Comparison of ENCODE assay signal across 1 cellular context in the genomic region with DNA sequence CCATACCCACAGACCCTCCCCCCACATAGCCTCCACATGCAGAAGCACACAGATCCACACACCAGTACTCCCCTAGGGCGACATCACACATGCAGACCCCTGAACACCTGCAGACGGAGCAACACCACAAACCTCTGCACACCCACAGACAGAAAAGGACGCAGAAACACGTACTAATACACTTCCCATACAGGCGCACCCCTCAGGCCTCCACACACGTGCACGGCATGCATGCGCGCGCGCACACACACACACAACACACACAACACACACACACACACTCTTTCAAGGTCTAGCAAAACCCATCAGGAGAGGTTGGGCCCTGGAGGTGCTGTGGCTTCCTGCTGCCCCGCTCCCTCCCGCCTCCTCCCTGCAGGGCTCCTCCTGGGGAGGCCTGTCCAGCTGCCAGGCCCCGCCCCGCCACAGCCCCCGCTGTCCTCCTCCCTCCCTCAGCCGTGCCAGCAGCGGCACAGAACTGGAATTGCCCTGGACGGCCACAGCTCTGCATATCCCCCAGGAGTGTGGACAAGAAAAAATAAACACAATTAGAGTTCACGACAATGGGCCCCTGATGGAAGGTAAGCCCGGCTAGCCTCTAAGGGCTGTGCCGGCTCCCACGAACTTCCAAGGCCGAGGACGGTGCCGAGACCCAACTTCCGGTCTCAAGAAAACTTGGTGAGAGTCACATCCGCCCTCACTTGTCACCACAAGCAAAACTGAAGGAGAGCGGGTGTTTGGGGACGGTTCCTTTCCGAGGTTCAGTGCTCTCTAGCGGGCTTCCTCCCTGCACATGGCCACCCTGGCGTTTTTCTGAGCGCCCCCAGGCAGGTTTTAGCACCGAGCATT.
TF ChIP-seq lines count a peak whose summit lies in the region.

No MANE protein-coding gene starts in this region.

TF ChIP-seq in HepG2, 621 proteins besides CTCF, POLR2A, EP300 and RAD21 (continued from another document and continues in another):
- TF ChIP-seq PTBP1 (IDR thresholded peaks at IDR 0.05; ENCODE audit: low read depth, low read length, poor library complexity, severe bottlenecking) (peak; percentile 51), ZNF138 (CRISPR knock-in tag; IDR thresholded peaks at IDR 0.05; ENCODE audit: low read depth) (no peak; the same call in 1 of the 2 replicates), TCF12 (IDR thresholded peaks at IDR 0.05) (no peak), TCF12 (CRISPR knock-in tag; IDR thresholded peaks at IDR 0.05) (peak; percentile 78; the same call in 1 of the 2 replicates), GLI4 (CRISPR knock-in tag; IDR thresholded peaks at IDR 0.05; ENCODE audit: borderline replicate concordance) (peak; percentile 97; the same call in 1 of the 2 replicates), KLF12 (CRISPR knock-in tag; IDR thresholded peaks at IDR 0.05; ENCODE audit: borderline replicate concordance) (peak; percentile 78; the same call in 1 of the 2 replicates), PHF5A (CRISPR knock-in tag; IDR thresholded peaks at IDR 0.05; ENCODE audit: low read depth, unreplicated experiment) (no peak), ATF7 (IDR thresholded peaks at IDR 0.05) (no peak), ATF7 (CRISPR knock-in tag; IDR thresholded peaks at IDR 0.05) (no peak), SALL1 (CRISPR knock-in tag; IDR thresholded peaks at IDR 0.05) (peak; percentile 89), ZNF281 (CRISPR knock-in tag; IDR thresholded peaks at IDR 0.05; ENCODE audit: borderline replicate concordance) (no peak), ZFP1 (CRISPR knock-in tag; IDR thresholded peaks at IDR 0.05) (no peak), MED8 (CRISPR knock-in tag; IDR thresholded peaks at IDR 0.05; ENCODE audit: insufficient replicate concordance) (peak; percentile 62), ZNF883 (CRISPR knock-in tag; IDR thresholded peaks at IDR 0.05; ENCODE audit: not compliant biosample characterization) (peak; percentile 83), BCLAF1 (IDR thresholded peaks at IDR 0.05) (no peak), ZNF644 (CRISPR knock-in tag; IDR thresholded peaks at IDR 0.05; ENCODE audit: low read depth) (0 out of 2 replicates have a peak, but pooled peaks have one; percentile 6), KLF16 (CRISPR knock-in tag; IDR thresholded peaks at IDR 0.05) (peak; percentile 46 to 76; a peak in 2 of 4 replicates), ZNF101 (CRISPR knock-in tag; IDR thresholded peaks at IDR 0.05; ENCODE audit: borderline replicate concordance, low read depth) (no peak), ZSCAN21 (CRISPR knock-in tag; IDR thresholded peaks at IDR 0.05; ENCODE audit: borderline replicate concordance) (peak; percentile 27; the same call in 1 of the 2 replicates), HDAC1 (CRISPR knock-in tag; IDR thresholded peaks at IDR 0.05) (peak; percentile 82), ZNF180 (CRISPR knock-in tag; IDR thresholded peaks at IDR 0.05; ENCODE audit: borderline replicate concordance, low read depth) (no peak), ZNF740 (CRISPR knock-in tag; IDR thresholded peaks at IDR 0.05) (no peak), ZNF318 (CRISPR knock-in tag; IDR thresholded peaks at IDR 0.05) (0 out of 2 replicates have a peak, but pooled peaks have one; percentile 16), TCF7 (IDR thresholded peaks at IDR 0.05; ENCODE audit: low read depth) (peak; percentile 13; the same call in 1 of the 2 replicates), ONECUT2 (CRISPR knock-in tag; IDR thresholded peaks at IDR 0.05) (no peak), ZNF816 (CRISPR knock-in tag; IDR thresholded peaks at IDR 0.05; ENCODE audit: borderline replicate concordance) (no peak), ARNT2 (CRISPR knock-in tag; IDR thresholded peaks at IDR 0.05; ENCODE audit: low read depth) (peak; percentile 88), ZNF296 (CRISPR knock-in tag; conservative IDR thresholded peaks at IDR 0.05) (peak; percentile 83; the same call in 1 of the 2 replicates), SP140L (CRISPR knock-in tag; IDR thresholded peaks at IDR 0.05; ENCODE audit: borderline replicate concordance) (peak; percentile 41; the same call in 1 of the 2 replicates), SRSF9 (IDR thresholded peaks at IDR 0.05; ENCODE audit: borderline replicate concordance, insufficient read depth, low read depth, low read length, poor library complexity, severe bottlenecking) (no peak), ZNF703 (CRISPR knock-in tag; IDR thresholded peaks at IDR 0.05; ENCODE audit: borderline replicate concordance) (no peak)
- TF ChIP-seq, protein P1, sequence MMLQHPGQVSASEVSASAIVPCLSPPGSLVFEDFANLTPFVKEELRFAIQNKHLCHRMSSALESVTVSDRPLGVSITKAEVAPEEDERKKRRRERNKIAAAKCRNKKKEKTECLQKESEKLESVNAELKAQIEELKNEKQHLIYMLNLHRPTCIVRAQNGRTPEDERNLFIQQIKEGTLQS (CRISPR knock-in tag; IDR thresholded peaks at IDR 0.05) = no peak; the same call in 1 of the 2 replicates
- TF ChIP-seq, protein P2, sequence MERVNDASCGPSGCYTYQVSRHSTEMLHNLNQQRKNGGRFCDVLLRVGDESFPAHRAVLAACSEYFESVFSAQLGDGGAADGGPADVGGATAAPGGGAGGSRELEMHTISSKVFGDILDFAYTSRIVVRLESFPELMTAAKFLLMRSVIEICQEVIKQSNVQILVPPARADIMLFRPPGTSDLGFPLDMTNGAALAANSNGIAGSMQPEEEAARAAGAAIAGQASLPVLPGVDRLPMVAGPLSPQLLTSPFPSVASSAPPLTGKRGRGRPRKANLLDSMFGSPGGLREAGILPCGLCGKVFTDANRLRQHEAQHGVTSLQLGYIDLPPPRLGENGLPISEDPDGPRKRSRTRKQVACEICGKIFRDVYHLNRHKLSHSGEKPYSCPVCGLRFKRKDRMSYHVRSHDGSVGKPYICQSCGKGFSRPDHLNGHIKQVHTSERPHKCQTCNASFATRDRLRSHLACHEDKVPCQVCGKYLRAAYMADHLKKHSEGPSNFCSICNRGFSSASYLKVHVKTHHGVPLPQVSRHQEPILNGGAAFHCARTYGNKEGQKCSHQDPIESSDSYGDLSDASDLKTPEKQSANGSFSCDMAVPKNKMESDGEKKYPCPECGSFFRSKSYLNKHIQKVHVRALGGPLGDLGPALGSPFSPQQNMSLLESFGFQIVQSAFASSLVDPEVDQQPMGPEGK (CRISPR knock-in tag; IDR thresholded peaks at IDR 0.05) = peak; percentile 99
- TF ChIP-seq, protein P3, sequence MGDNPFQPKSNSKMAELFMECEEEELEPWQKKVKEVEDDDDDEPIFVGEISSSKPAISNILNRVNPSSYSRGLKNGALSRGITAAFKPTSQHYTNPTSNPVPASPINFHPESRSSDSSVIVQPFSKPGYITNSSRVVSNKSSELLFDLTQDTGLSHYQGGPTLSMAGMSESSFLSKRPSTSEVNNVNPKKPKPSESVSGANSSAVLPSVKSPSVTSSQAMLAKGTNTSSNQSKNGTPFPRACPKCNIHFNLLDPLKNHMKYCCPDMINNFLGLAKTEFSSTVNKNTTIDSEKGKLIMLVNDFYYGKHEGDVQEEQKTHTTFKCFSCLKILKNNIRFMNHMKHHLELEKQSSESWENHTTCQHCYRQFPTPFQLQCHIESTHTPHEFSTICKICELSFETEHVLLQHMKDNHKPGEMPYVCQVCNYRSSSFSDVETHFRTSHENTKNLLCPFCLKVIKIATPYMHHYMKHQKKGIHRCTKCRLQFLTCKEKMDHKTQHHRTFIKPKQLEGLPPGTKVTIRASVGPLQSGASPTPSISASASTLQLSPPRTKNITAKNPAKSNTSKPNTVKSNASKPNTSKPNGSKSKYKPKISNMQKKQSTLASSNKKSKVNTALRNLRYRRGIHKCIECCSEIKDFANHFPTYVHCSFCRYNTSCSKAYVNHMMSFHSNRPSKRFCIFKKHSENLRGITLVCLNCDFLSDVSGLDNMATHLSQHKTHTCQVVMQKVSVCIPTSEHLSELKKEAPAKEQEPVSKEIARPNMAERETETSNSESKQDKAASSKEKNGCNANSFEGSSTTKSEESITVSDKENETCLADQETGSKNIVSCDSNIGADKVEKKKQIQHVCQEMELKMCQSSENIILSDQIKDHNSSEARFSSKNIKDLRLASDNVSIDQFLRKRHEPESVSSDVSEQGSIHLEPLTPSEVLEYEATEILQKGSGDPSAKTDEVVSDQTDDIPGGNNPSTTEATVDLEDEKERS (CRISPR knock-in tag; IDR thresholded peaks at IDR 0.05) = 0 out of 2 replicates have a peak, but pooled peaks have one; percentile 57
